ENCODE assay signal across 1 cellular context in genomic region chr5:150649828-150650712, GRCh38.
TF ChIP-seq lines count a peak whose summit lies in the region.

No MANE protein-coding gene starts in this region.

TF ChIP-seq in H1, 55 proteins besides CTCF, POLR2A, EP300 and RAD21:
- TF ChIP-seq EGR1 (IDR thresholded peaks at IDR 0.05; ENCODE audit: borderline replicate concordance, low read depth, low read length) (no peak), SIN3A (conservative IDR thresholded peaks at IDR 0.05 in 1 of 2, IDR thresholded peaks at IDR 0.05 in 1 of 2; ENCODE audit: low read depth in 1 of 2, low read length in 2 of 2) (no peak), JUND (IDR thresholded peaks at IDR 0.05; ENCODE audit: low read length) (no peak), JUN (IDR thresholded peaks at IDR 0.05; ENCODE audit: low read depth, low read length) (no peak), TCF12 (IDR thresholded peaks at IDR 0.05; ENCODE audit: low read depth, low read length) (no peak), TBP (IDR thresholded peaks at IDR 0.05; ENCODE audit: low read depth, low read length) (no peak), CHD2 (IDR thresholded peaks at IDR 0.05; ENCODE audit: low read length) (no peak), SRF (IDR thresholded peaks at IDR 0.05; ENCODE audit: low read depth, low read length) (no peak)
